Comparison of ENCODE assay signal across 8 cellular contexts in the genomic region with DNA sequence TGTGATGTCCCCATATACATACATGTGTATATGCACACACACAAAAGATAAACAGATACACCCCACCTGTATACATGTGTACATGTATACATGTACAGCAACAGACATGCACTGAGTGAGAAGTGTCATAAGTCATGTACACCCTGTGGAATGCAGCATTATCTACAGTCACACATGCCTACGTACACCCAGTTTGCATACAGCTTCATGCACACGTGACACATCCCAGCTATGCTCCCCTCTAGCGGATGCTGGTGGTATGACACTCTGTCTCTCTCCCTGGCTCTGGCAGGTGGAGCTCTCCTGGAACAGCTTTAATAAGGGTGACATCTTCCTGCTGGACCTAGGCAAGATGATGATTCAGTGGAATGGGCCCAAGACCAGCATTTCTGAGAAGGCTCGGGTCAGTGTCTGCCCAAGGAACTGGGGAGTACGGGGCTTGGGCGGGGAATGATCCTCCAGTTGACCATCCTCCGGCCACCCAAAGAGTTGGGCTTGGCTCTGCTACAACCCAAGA. TPM values are rescaled to one million over a fixed set of nuclear protein-coding genes. Genes with fewer than 3 reads are reported as not detected.
DNase-seq lines count a peak whose midpoint lies in the region; ATAC-seq, FAIRE-seq and TF ChIP-seq lines count a peak whose summit lies in the region.

No MANE protein-coding gene starts in this region.

- ATAC-seq in GM21515 (IDR thresholded peaks at IDR 0.05; ENCODE audit: unreplicated experiment) = peak; percentile 54
- peak; percentile 51 to 56 for ATAC-seq in activated T-cell treated with anti-CD3 and anti-CD28 coated beads, Interleukin-2, amount 50 U/mL, for 72 hours (replicated peaks in 1 of 2)

- 46 to 58% methylated on average over 7 of the region's 7 CpGs for WGBS in tibial nerve, 2 donors

- no peak overlapping the region for H3K27ac ChIP-seq in tibial nerve

- peaks cover 0 to 15% (median 0%) of the 10 kb centered on the region in 3 donors for H3K36me3 ChIP-seq in tibial nerve

- no peaks in the 10 kb centered on the region for H3K9me3 Mint-ChIP-seq in activated T-cell treated with anti-CD3 and anti-CD28 coated beads, Interleukin-2, amount 50 U/mL, for 72 hours
- no peaks in the 10 kb centered on the region for H3K9me3 Mint-ChIP-seq in osteocyte (ENCODE audit: unreplicated experiment)

- peak; percentile 93 for FAIRE-seq in HTR-8/SVneo (lab: Jason Lieb, UNC)

- peak; percentile 78 for TF ChIP-seq CTCF in osteocyte (IDR thresholded peaks at IDR 0.05)
- peak; percentile 69 to 91 (median 87) for TF ChIP-seq CTCF in tibial nerve (IDR thresholded peaks at IDR 0.05)

- no peaks in the 10 kb centered on the region for H3K27me3 ChIP-seq in tibial nerve

- peaks cover 3 to 15% of the 10 kb centered on the region in 2 donors for H3K36me3 Mint-ChIP-seq in activated T-cell treated with anti-CD3 and anti-CD28 coated beads, Interleukin-2, amount 50 U/mL, for 72 hours (ENCODE audit: insufficient read depth in 2 of 2)
- no peaks in the 10 kb centered on the region for H3K36me3 Mint-ChIP-seq in osteocyte (ENCODE audit: unreplicated experiment)

- peaks cover 62% of the 10 kb centered on the region for H3K4me1 Mint-ChIP-seq in activated T-cell treated with anti-CD3 and anti-CD28 coated beads, Interleukin-2, amount 50 U/mL, for 72 hours (ENCODE audit: low read depth)
- peaks cover 25% of the 10 kb centered on the region for H3K4me1 Mint-ChIP-seq in osteocyte (ENCODE audit: unreplicated experiment)

- no peak overlapping the region for H3K27ac Mint-ChIP-seq in activated T-cell treated with anti-CD3 and anti-CD28 coated beads, Interleukin-2, amount 50 U/mL, for 72 hours
- peak overlapping the region; percentile 11 for H3K27ac Mint-ChIP-seq in osteocyte (ENCODE audit: unreplicated experiment)

- peaks cover 0 to 48% (median 31%) of the 10 kb centered on the region in 4 donors for H3K4me1 ChIP-seq in tibial nerve

- no peaks in the 10 kb centered on the region for H3K9me3 ChIP-seq in tibial nerve

- TF ChIP-seq EP300 in tibial nerve (IDR thresholded peaks at IDR 0.05) = no peak

- TF ChIP-seq POLR2A in tibial nerve (IDR thresholded peaks at IDR 0.05) = no peak

- peak; percentile 30 for DNase-seq in DMS53 treated with DMSO at 0.1 percent for 48 hours (lab: John Stamatoyannopoulos, UW; ENCODE audit: unreplicated experiment)
- DNase-seq in HTR-8/SVneo (ENCODE audit: insufficient read length, low spot score) = peak; percentile 69
- DNase-seq in RPMI8226 = peak; percentile 86
- DNase-seq in activated T-cell treated with anti-CD3 and anti-CD28 coated beads, Interleukin-2, amount 50 U/mL, for 72 hours = peak; percentile 86
- DNase-seq in fibroblast of the conjunctiva (ENCODE audit: low read depth) = peak; percentile 57
- no peak for DNase-seq in osteocyte (ENCODE audit: extremely low spot score, unreplicated experiment)
- DNase-seq in tibial nerve (ENCODE audit: low spot score in 2 of 2) = peak; percentile 64 to 88

- H3K4me3 Mint-ChIP-seq in activated T-cell treated with anti-CD3 and anti-CD28 coated beads, Interleukin-2, amount 50 U/mL, for 72 hours = peak overlapping the region; percentile 2 to 7
- H3K4me3 Mint-ChIP-seq in osteocyte (ENCODE audit: unreplicated experiment) = no peak overlapping the region

- no peaks in the 10 kb centered on the region for H3K27me3 Mint-ChIP-seq in activated T-cell treated with anti-CD3 and anti-CD28 coated beads, Interleukin-2, amount 50 U/mL, for 72 hours (ENCODE audit: low read depth)
- H3K27me3 Mint-ChIP-seq in osteocyte (ENCODE audit: unreplicated experiment) = peaks cover 2% of the 10 kb centered on the region

- no peak overlapping the region for H3K4me3 ChIP-seq in tibial nerve

RNA-seq across cellular contexts. Expression of gene VILL, which starts 6.3 kb away (rescaled TPM):
- total RNA-seq in activated T-cell treated with anti-CD3 and anti-CD28 coated beads, Interleukin-2, amount 50 U/mL, for 72 hours = 10 to 100 TPM; 12.5 to 16.1 TPM
- 2.3 and 2.7 TPM in 2 replicates for total RNA-seq in osteocyte
- 10 to 100 TPM; 13.6 to 16.5 (median 15.3) TPM for total RNA-seq in tibial nerve

RNA-seq across cellular contexts. Expression of gene PLCD1, which starts 32.6 kb away (rescaled TPM):
- total RNA-seq in activated T-cell treated with anti-CD3 and anti-CD28 coated beads, Interleukin-2, amount 50 U/mL, for 72 hours = 10 to 100 TPM; 15.4 to 16.8 TPM
- total RNA-seq in osteocyte = 21.8 and 22.8 TPM in 2 replicates
- total RNA-seq in tibial nerve = 10 to 100 TPM; 43.8 to 48.6 (median 48.0) TPM

RNA-seq across cellular contexts. Expression of gene DLEC1, which starts 42.2 kb away (rescaled TPM):
- total RNA-seq in activated T-cell treated with anti-CD3 and anti-CD28 coated beads, Interleukin-2, amount 50 U/mL, for 72 hours = under 1 TPM; 0.43 to 0.81 TPM
- total RNA-seq in osteocyte (0.24 and 0.62 TPM in 2 replicates), tibial nerve (10 to 100 TPM in 1 of 4 donors, 1 to 10 TPM in 3; 3.7 to 96.0 (median 7.1) TPM)
